8 cellular contexts compared by ENCODE assay signal in the genomic region with DNA sequence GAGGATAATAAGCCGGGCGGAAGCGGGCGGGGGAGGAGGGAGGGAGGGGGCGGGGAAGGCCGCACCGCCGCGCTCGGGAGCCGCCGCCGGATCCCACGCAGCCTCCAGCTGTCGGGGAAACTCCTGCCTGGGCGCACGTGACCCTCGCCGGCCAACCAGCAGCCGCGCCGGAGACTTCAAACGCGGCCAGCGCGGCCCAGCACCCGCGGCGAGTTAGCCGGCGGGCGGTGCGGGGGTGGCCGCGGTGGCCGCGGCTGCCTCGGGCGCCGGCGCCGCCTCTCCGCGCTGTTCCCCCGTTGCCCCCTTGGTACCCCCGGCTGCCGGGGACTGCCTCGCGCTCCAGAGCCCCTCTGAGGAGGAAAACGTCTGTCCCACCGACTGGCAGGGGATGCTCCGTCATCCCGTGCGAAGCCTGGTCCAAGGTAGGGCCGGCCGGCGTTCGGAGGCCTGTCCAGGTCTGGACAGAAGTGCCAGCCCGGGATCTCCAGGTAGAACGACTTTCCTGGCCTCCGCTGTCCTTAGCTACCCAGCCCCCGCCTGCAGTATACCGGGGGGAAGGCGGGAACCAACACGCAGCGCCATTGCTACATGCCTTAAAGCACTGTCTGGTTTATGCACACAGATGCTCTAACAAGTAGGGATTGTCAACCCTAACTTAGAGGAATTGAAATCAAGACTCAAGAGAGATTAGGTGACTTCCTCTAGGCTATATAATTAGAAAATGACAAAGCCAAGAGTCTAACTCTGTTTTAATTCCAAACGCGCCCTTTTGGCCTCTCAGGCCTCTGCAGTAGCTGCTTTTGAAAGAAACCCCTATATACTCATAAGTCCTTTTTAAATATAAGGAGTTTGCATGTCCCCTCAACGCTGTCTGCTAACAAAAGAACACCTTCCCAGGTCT. TPM values are rescaled to one million over a fixed set of nuclear protein-coding genes. Genes with fewer than 3 reads are reported as not detected.
DNase-seq lines count a peak whose midpoint lies in the region; ATAC-seq and TF ChIP-seq lines count a peak whose summit lies in the region.

A gene with protein sequence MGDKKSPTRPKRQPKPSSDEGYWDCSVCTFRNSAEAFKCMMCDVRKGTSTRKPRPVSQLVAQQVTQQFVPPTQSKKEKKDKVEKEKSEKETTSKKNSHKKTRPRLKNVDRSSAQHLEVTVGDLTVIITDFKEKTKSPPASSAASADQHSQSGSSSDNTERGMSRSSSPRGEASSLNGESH (minus strand): TSS at position 9 of the 901 bp plus-strand sequence. CDS start 68 bp downstream, outside the sequence.

- TF ChIP-seq CTCF in chondrocyte (IDR thresholded peaks at IDR 0.05), result no peak

- peaks cover 1% of the 10 kb centered on the region for H3K36me3 Mint-ChIP-seq in chondrocyte (ENCODE audit: low read depth)

- peak within 1 kb of the TSS; percentile 91 for H3K27ac Mint-ChIP-seq in chondrocyte (ENCODE audit: unreplicated experiment)

- DNase-seq in AG08395 (ENCODE audit: low spot score) (peak; percentile 95), NCI-H226 (peak; percentile 95), chondrocyte (ENCODE audit: low spot score) (peak; percentile 95), kidney glomerular epithelial cell (lab: John Stamatoyannopoulos, UW) (peak; percentile 31)
- peak; percentile 72 to 77 for DNase-seq in activated CD4-positive, alpha-beta T cell treated with anti-CD3 and anti-CD28 coated beads for 24 hours (ENCODE audit: low read depth in 2 of 2)
- peak; percentile 74 to 80 for DNase-seq in stimulated activated CD4-positive, alpha-beta T cell treated with anti-CD3 and anti-CD28 coated beads, Interleukin-15, amount 100 ng/mL, for 48 hours (ENCODE audit: low read depth in 2 of 2)

- H3K4me1 Mint-ChIP-seq in chondrocyte (ENCODE audit: low read depth), result peaks cover 34% of the 10 kb centered on the region

- H3K9me3 Mint-ChIP-seq in chondrocyte (ENCODE audit: low read depth), result no peaks in the 10 kb centered on the region

- no peaks in the 10 kb centered on the region for H3K27me3 Mint-ChIP-seq in chondrocyte (ENCODE audit: low read depth)

- ATAC-seq in GM18870 (IDR thresholded peaks at IDR 0.05; ENCODE audit: unreplicated experiment) (peak; percentile 69), HG03108 (IDR thresholded peaks at IDR 0.05; ENCODE audit: unreplicated experiment) (peak; percentile 78)

- H3K4me3 Mint-ChIP-seq in chondrocyte (ENCODE audit: unreplicated experiment), result peak within 1 kb of the TSS; percentile 94

RNA-seq across cellular contexts. Expression of the gene that starts here (rescaled TPM):
- 31.2 to 35.4 TPM (median 32.2 TPM) in 3 replicates for total RNA-seq in chondrocyte

Comparison
In these comparisons a context has a peak if more than half of its experiments do, and no peak if none do; other contexts are left out.
1. Peak in every context shown above with its lines: DNase-seq and ATAC-seq.
2. DNase-seq: peak in every context shown above with its lines; median percentile 95 in AG08395; 95 in NCI-H226; 95 in chondrocyte; 77 in stimulated activated CD4-positive, alpha-beta T cell treated with anti-CD3 and anti-CD28 coated beads, Interleukin-15, amount 100 ng/mL, for 48 hours; 74 in activated CD4-positive, alpha-beta T cell treated with anti-CD3 and anti-CD28 coated beads for 24 hours; 31 in kidney glomerular epithelial cell.